1 cellular context compared by ENCODE assay signal in genomic region chr17:43877451-43878155, GRCh38.
TF ChIP-seq lines count a peak whose summit lies in the region.

No MANE protein-coding gene starts in this region.

TF ChIP-seq in H1, 55 proteins besides CTCF, POLR2A, EP300 and RAD21:
- TF ChIP-seq SAP30 (IDR thresholded peaks at IDR 0.05; ENCODE audit: insufficient read depth, insufficient replicate concordance, low read length) (no peak), TAF7 (optimal IDR thresholded peaks at IDR 0.05; ENCODE audit: borderline replicate concordance, low read depth, low read length) (no peak), PHF8 (conservative IDR thresholded peaks at IDR 0.05; ENCODE audit: low read depth, low read length) (no peak), HDAC2 (IDR thresholded peaks at IDR 0.05; ENCODE audit: borderline replicate concordance in 1 of 2, low read depth in 2 of 2, low read length in 2 of 2) (no peak), SP1 (IDR thresholded peaks at IDR 0.05; ENCODE audit: low read depth, low read length) (no peak), ZNF274 (IDR thresholded peaks at IDR 0.05; ENCODE audit: borderline replicate concordance, extremely low read depth, low read length) (no peak), CHD1 (IDR thresholded peaks at IDR 0.05; ENCODE audit: low read depth, low read length) (no peak), KDM4A (IDR thresholded peaks at IDR 0.05; ENCODE audit: low read depth, low read length, severe bottlenecking) (no peak), CBX8 (IDR thresholded peaks at IDR 0.05; ENCODE audit: borderline replicate concordance, low read depth, low read length) (no peak), SUZ12 (IDR thresholded peaks at IDR 0.05; ENCODE audit: low read length) (no peak), EZH2 (IDR thresholded peaks at IDR 0.05; ENCODE audit: low read depth, low read length, severe bottlenecking) (no peak), FOSL1 (IDR thresholded peaks at IDR 0.05; ENCODE audit: insufficient read depth, low read depth, low read length) (no peak), CTBP2 (IDR thresholded peaks at IDR 0.05; ENCODE audit: borderline replicate concordance, insufficient read depth, insufficient read length, low read length) (no peak), POU5F1 (IDR thresholded peaks at IDR 0.05; ENCODE audit: low read depth, low read length) (no peak), POLR2AphosphoS5 (IDR thresholded peaks at IDR 0.05; ENCODE audit: low read depth, low read length) (no peak), TCF12 (IDR thresholded peaks at IDR 0.05; ENCODE audit: low read depth, low read length) (no peak), TEAD4 (IDR thresholded peaks at IDR 0.05; ENCODE audit: low read depth, low read length) (no peak), E2F6 (IDR thresholded peaks at IDR 0.05) (no peak)
- TF ChIP-seq, protein P1, sequence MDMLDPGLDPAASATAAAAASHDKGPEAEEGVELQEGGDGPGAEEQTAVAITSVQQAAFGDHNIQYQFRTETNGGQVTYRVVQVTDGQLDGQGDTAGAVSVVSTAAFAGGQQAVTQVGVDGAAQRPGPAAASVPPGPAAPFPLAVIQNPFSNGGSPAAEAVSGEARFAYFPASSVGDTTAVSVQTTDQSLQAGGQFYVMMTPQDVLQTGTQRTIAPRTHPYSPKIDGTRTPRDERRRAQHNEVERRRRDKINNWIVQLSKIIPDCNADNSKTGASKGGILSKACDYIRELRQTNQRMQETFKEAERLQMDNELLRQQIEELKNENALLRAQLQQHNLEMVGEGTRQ (IDR thresholded peaks at IDR 0.05; ENCODE audit: low read length): no peak
- TF ChIP-seq, protein P2, sequence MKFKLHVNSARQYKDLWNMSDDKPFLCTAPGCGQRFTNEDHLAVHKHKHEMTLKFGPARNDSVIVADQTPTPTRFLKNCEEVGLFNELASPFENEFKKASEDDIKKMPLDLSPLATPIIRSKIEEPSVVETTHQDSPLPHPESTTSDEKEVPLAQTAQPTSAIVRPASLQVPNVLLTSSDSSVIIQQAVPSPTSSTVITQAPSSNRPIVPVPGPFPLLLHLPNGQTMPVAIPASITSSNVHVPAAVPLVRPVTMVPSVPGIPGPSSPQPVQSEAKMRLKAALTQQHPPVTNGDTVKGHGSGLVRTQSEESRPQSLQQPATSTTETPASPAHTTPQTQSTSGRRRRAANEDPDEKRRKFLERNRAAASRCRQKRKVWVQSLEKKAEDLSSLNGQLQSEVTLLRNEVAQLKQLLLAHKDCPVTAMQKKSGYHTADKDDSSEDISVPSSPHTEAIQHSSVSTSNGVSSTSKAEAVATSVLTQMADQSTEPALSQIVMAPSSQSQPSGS (IDR thresholded peaks at IDR 0.05; ENCODE audit: low read length): no peak
TF ChIP-seq in H1: peak in this region for 0.
